In genomic region chr1:170698711-170699275, GRCh38 we compare ENCODE assay signal across 13 cellular contexts. TPM values are rescaled to one million over a fixed set of nuclear protein-coding genes. Genes with fewer than 3 reads are reported as not detected.
DNase-seq lines count a peak whose midpoint lies in the region; ATAC-seq, FAIRE-seq and TF ChIP-seq lines count a peak whose summit lies in the region.
"Had no signal": no experiment of that assay in that cellular context is flagged by ENCODE, and none has a peak within 500 bp of the region (broad histone marks: within the 10 kb centered on the region; RNA-seq: fewer than 3 reads in every experiment).

No MANE protein-coding gene starts in this region.

- intact Hi-C loops in testis (cut with DNase I; ENCODE audit: low total_unique reads) = no loop called here

- FAIRE-seq in endometrium (lab: Jason Lieb, UNC) = peak; percentile 39
- FAIRE-seq: HepG2, islet of Langerhans had no signal

- ATAC-seq in HG02938 (IDR thresholded peaks at IDR 0.05; ENCODE audit: unreplicated experiment) (no peak), HG03280 (IDR thresholded peaks at IDR 0.05; ENCODE audit: unreplicated experiment) (no peak)
- ATAC-seq: activated CD8-positive, alpha-beta memory T cell treated with anti-CD3 and anti-CD28 coated beads, Interleukin-2, amount 10 ng/mL, durations not matched to agents 7 days and 5 days; HepG2; stimulated activated effector memory CD8-positive, alpha-beta T cell treated with anti-CD3 and anti-CD28 coated beads, Interleukin-12 subunit alpha, Interleukin-12 subunit beta, amount 100 ng/mL, for 72 hours had no signal

- peak overlapping the region in 1 of 2 donors; percentile 59 for H3K27ac ChIP-seq in testis

- H3K9me3 ChIP-seq in testis = no peaks in the 10 kb centered on the region

- no peaks in the 10 kb centered on the region for H3K27me3 ChIP-seq in testis

- WGBS in testis, 2 donors = 40 to 52% methylated on average over 6 of the region's 6 CpGs

- no peak overlapping the region for H3K4me3 ChIP-seq in testis

- peaks cover 16% of the 10 kb centered on the region for H3K4me1 ChIP-seq in testis

- DNase-seq in NCI-H82 (lab: John Stamatoyannopoulos, UW) (peak; percentile 56), left kidney (ENCODE audit: low read depth, low spot score) (peak; percentile 33), testis (peak; percentile 24)
- DNase-seq in stimulated activated CD4-positive, alpha-beta T cell treated with anti-CD3 and anti-CD28 coated beads, Interleukin-4, amount 100 ng/mL, for 1 hour = no peak
- DNase-seq: activated CD8-positive, alpha-beta memory T cell treated with anti-CD3 and anti-CD28 coated beads, Interleukin-2, amount 10 ng/mL, durations not matched to agents 7 days and 5 days; cerebellar nuclear complex; NCI-H226 had no signal

- no peaks in the 10 kb centered on the region for H3K36me3 ChIP-seq in testis (ENCODE audit: low read depth, missing control alignments)

- TF ChIP-seq POLR2A in testis (IDR thresholded peaks at IDR 0.05) = no peak

- TF ChIP-seq CTCF in testis (IDR thresholded peaks at IDR 0.05) = no peak

RNA-seq across cellular contexts. Expression of gene PRRX1, which starts 34.9 kb away (rescaled TPM):
- 10 to 100 TPM; 26.3 to 28.5 TPM for total RNA-seq in testis
- polyA plus RNA-seq in testis (ENCODE audit: insufficient read depth, low read depth, low replicate concordance) = 74.8 TPM
- total RNA-seq: activated CD8-positive, alpha-beta memory T cell treated with anti-CD3 and anti-CD28 coated beads, Interleukin-2, amount 10 ng/mL, durations not matched to agents 7 days and 5 days; HepG2 had no signal
- polyA plus RNA-seq: HepG2 had no signal
